Comparison of ENCODE assay signal across 1 cellular context in genomic region chr11:2300936-2301630, GRCh38.
TF ChIP-seq lines count a peak whose summit lies in the region.

No MANE protein-coding gene starts in this region.

TF ChIP-seq in WTC11, 78 proteins besides CTCF, POLR2A, EP300 and RAD21 (continued from another document):
- TF ChIP-seq, protein P1, sequence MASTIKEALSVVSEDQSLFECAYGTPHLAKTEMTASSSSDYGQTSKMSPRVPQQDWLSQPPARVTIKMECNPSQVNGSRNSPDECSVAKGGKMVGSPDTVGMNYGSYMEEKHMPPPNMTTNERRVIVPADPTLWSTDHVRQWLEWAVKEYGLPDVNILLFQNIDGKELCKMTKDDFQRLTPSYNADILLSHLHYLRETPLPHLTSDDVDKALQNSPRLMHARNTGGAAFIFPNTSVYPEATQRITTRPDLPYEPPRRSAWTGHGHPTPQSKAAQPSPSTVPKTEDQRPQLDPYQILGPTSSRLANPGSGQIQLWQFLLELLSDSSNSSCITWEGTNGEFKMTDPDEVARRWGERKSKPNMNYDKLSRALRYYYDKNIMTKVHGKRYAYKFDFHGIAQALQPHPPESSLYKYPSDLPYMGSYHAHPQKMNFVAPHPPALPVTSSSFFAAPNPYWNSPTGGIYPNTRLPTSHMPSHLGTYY (CRISPR knock-in tag; IDR thresholded peaks at IDR 0.05) = no peak
- TF ChIP-seq GTF2I (CRISPR knock-in tag; conservative IDR thresholded peaks at IDR 0.05) (no peak), ZNF532 (CRISPR knock-in tag; IDR thresholded peaks at IDR 0.05; ENCODE audit: borderline replicate concordance) (no peak)
